ENCODE assay signal across 14 cellular contexts in genomic region chr2:10397297-10397875, GRCh38.
"Had no signal": no experiment of that assay in that cellular context is flagged by ENCODE, and none has a peak within 500 bp of the region (broad histone marks: within the 10 kb centered on the region; RNA-seq: fewer than 3 reads in every experiment).

No MANE protein-coding gene starts in this region.

- H3K4me3 ChIP-seq: ascending aorta, esophagus muscularis mucosa, pancreas, SK-N-MC, tibial artery had no signal

- H3K36me3 ChIP-seq: ascending aorta, esophagus muscularis mucosa, pancreas, tibial artery had no signal

- H3K27ac ChIP-seq: ascending aorta, pancreas, SK-N-MC, tibial artery had no signal

- H3K9me3 ChIP-seq: ascending aorta, esophagus muscularis mucosa, pancreas, tibial artery had no signal

- H3K9me3 Mint-ChIP-seq: T-helper 1 cell treated with Interleukin-12 subunit alpha and Interleukin-12 subunit beta and Interleukin-4 antibody, amounts not matched to agents 30 μg/mL and 1 μg/mL, for 36 hours; WTC11 had no signal

- H3K27me3 ChIP-seq: ascending aorta, esophagus muscularis mucosa, pancreas, tibial artery had no signal

- H3K4me1 ChIP-seq: ascending aorta had no signal

- DNase-seq: activated CD4-positive, alpha-beta T cell treated with anti-CD3 and anti-CD28 coated beads for 48 hours; activated naive CD8-positive, alpha-beta T cell treated with anti-CD3 and anti-CD28 coated beads, Interleukin-2, amount 10 ng/mL, durations not matched to agents 7 days and 5 days; foreskin fibroblast; head of caudate nucleus; mesenchymal stem cell; nephron progenitor cell; pancreas; stimulated activated CD4-positive, alpha-beta T cell treated with anti-CD3 and anti-CD28 coated beads, Interleukin-4, amount 100 ng/mL, for 4 hours; tibial artery had no signal

- H3K4me3 Mint-ChIP-seq: activated naive CD8-positive, alpha-beta T cell treated with anti-CD3 and anti-CD28 coated beads, Interleukin-2, amount 10 ng/mL, durations not matched to agents 7 days and 5 days; nephron progenitor cell; T-helper 1 cell treated with Interleukin-12 subunit alpha and Interleukin-12 subunit beta and Interleukin-4 antibody, amounts not matched to agents 30 μg/mL and 1 μg/mL, for 36 hours; WTC11 had no signal

- H3K27ac Mint-ChIP-seq: activated naive CD8-positive, alpha-beta T cell treated with anti-CD3 and anti-CD28 coated beads, Interleukin-2, amount 10 ng/mL, durations not matched to agents 7 days and 5 days; nephron progenitor cell; T-helper 1 cell treated with Interleukin-12 subunit alpha and Interleukin-12 subunit beta and Interleukin-4 antibody, amounts not matched to agents 30 μg/mL and 1 μg/mL, for 36 hours; WTC11 had no signal

- ATAC-seq: pancreas, WTC11 had no signal
